ENCODE assay signal across 8 cellular contexts in genomic region chr11:65182258-65183170, GRCh38. TPM values are rescaled to one million over a fixed set of nuclear protein-coding genes. Genes with fewer than 3 reads are reported as not detected.
DNase-seq lines count a peak whose midpoint lies in the region; ATAC-seq and TF ChIP-seq lines count a peak whose summit lies in the region.

No MANE protein-coding gene starts in this region.

- no peaks in the 10 kb centered on the region for H3K9me3 ChIP-seq in ectodermal cell (ENCODE audit: control insufficient read depth, low read length)
- no peaks in the 10 kb centered on the region for H3K9me3 ChIP-seq in aorta (ENCODE audit: control insufficient read depth, low read length)

- H3K36me3 Mint-ChIP-seq in mesothelial cell of epicardium = peaks cover 4% of the 10 kb centered on the region

- H3K4me1 ChIP-seq in ACC112 (ENCODE audit: control insufficient read depth, insufficient read depth, low read length, unreplicated experiment) (peaks cover 9% of the 10 kb centered on the region), ectodermal cell (ENCODE audit: control insufficient read depth, insufficient read depth, low read length) (peaks cover 14% of the 10 kb centered on the region), aorta (ENCODE audit: control insufficient read depth in 1 of 2, insufficient read depth in 2 of 2, low read length in 2 of 2) (no peaks in the 10 kb centered on the region)

- H3K27me3 ChIP-seq in ACC112 (ENCODE audit: insufficient read depth, low read length) (no peaks in the 10 kb centered on the region), ectodermal cell (ENCODE audit: control insufficient read depth, insufficient read depth, low read length, poor library complexity, severe bottlenecking) (peaks cover 4% of the 10 kb centered on the region), aorta (ENCODE audit: control insufficient read depth in 1 of 2, insufficient read depth in 2 of 2, low read length in 1 of 2) (no peaks in the 10 kb centered on the region)

- H3K9me3 Mint-ChIP-seq in mesothelial cell of epicardium = no peaks in the 10 kb centered on the region

- H2AFZ ChIP-seq in ACC112 (ENCODE audit: low read length, unreplicated experiment) = peak overlapping the region; percentile 39

- intact Hi-C loops in aorta (cut with DNase I) = no loop called here

- TF ChIP-seq CTCF in RWPE1 (conservative IDR thresholded peaks at IDR 0.05; ENCODE audit: low read depth) = no peak
- TF ChIP-seq CTCF in mesothelial cell of epicardium (IDR thresholded peaks at IDR 0.05; ENCODE audit: unreplicated experiment) = no peak

- 42 to 43% methylated on average over 23 of the region's 23 CpGs for WGBS in ectodermal cell, 2 experiments
- 32 to 39% methylated on average over 21 to 23 of the region's 23 CpGs for WGBS in aorta, 2 donors

- H3K36me3 ChIP-seq in ACC112 (ENCODE audit: insufficient read depth, low read length) = peaks cover 6% of the 10 kb centered on the region; the same call in 1 of the 2 replicates
- H3K36me3 ChIP-seq in ectodermal cell (ENCODE audit: control insufficient read depth, insufficient read depth, low read length) = no peaks in the 10 kb centered on the region
- H3K36me3 ChIP-seq in aorta (ENCODE audit: control insufficient read depth in 1 of 2, insufficient read depth in 2 of 2, low read length in 1 of 2) = no peaks in the 10 kb centered on the region

- DNase-seq in RWPE1 (ENCODE audit: low spot score) (peak; percentile 48), mesothelial cell of epicardium (ENCODE audit: low spot score in 2 of 2, unreplicated experiment in 2 of 2) (no peak), aorta (peak in 1 of 2 donors; percentile 56), mucosa of gallbladder (ENCODE audit: low spot score) (no peak)

- POLR2A ChIA-PET in RWPE1 (lab: Yijun Ruan, JAX; ENCODE audit: low non-redundant PET) = interaction anchor here (0.6 to 2.7 kb wide), 5 partner anchors 47 to 999 kb away, joined by 3 to 11 read pairs (median 6); partner anchors contain the start of genes FAU, MRPL49 and VPS51

- peak overlapping the region; percentile 97 for H3K27ac Mint-ChIP-seq in mesothelial cell of epicardium

- H3K4me3 Mint-ChIP-seq in mesothelial cell of epicardium = peak overlapping the region; percentile 89

- peaks cover 21% of the 10 kb centered on the region for H3K4me1 Mint-ChIP-seq in mesothelial cell of epicardium

- H3K27ac ChIP-seq in ACC112 (ENCODE audit: low read depth, low read length) = no peak overlapping the region
- peak overlapping the region; percentile 94 for H3K27ac ChIP-seq in RWPE1
- H3K27ac ChIP-seq in ectodermal cell (ENCODE audit: insufficient read depth, low read depth, low read length, poor library complexity, severe bottlenecking) = no peak overlapping the region
- H3K27ac ChIP-seq in aorta (ENCODE audit: low read depth in 1 of 2, low read length in 2 of 2) = peak overlapping the region in 1 of 2 donors; percentile 73

- CTCF ChIA-PET in RWPE1 (lab: Yijun Ruan, JAX) = interaction anchor here (0.5 to 1.5 kb wide), 7 partner anchors 9 to 186 kb away, joined by 3 to 6 read pairs (median 3); partner anchors contain the start of genes ARL2 and BATF2

- ATAC-seq in GM18867 (IDR thresholded peaks at IDR 0.05; ENCODE audit: unreplicated experiment) (peak; percentile 17), aorta (ENCODE audit: low FRiP score) (peak; percentile 22), HG02588 (IDR thresholded peaks at IDR 0.05; ENCODE audit: unreplicated experiment) (no peak)

- H3K79me2 ChIP-seq in ACC112 (ENCODE audit: control insufficient read depth, insufficient read depth, low read length, unreplicated experiment) = peaks cover 33% of the 10 kb centered on the region

- H3K4me3 ChIP-seq in ACC112 (ENCODE audit: low read depth, low read length) = peak overlapping the region; percentile 91
- H3K4me3 ChIP-seq in ectodermal cell (ENCODE audit: insufficient read depth, low read depth, low read length) = peak overlapping the region; percentile 57
- peak overlapping the region; percentile 81 to 92 for H3K4me3 ChIP-seq in aorta (ENCODE audit: low read length in 2 of 2)

- no peaks in the 10 kb centered on the region for H3K27me3 Mint-ChIP-seq in mesothelial cell of epicardium (ENCODE audit: low read depth)

RNA-seq across cellular contexts. Expression of gene CAPN1, which starts 0.8 kb away (rescaled TPM):
- polyA plus RNA-seq in ectodermal cell (2013, experiment 1 of 4) = 53.2 TPM
- polyA plus RNA-seq in ectodermal cell (2013, experiment 2 of 4) = 55.3 TPM
- polyA plus RNA-seq in ectodermal cell (2013, experiment 3 of 4) = 42.7 TPM
- polyA plus RNA-seq in ectodermal cell (2013, experiment 4 of 4) = 43.1 TPM
- total RNA-seq in mesothelial cell of epicardium = 176 to 196 TPM (median 192 TPM) in 3 replicates
- total RNA-seq in aorta = 100 to 1,000 TPM; 109 to 137 TPM
- polyA plus RNA-seq in aorta = 10 to 100 TPM; 75.5 to 96.3 TPM
- 287 TPM for total RNA-seq in mucosa of gallbladder

RNA-seq across cellular contexts. Expression of gene SPDYC, which starts 12.5 kb away (rescaled TPM):
- polyA plus RNA-seq in ectodermal cell (2013, experiment 1 of 4) = not detected
- not detected for polyA plus RNA-seq in ectodermal cell (2013, experiment 2 of 4)
- not detected for polyA plus RNA-seq in ectodermal cell (2013, experiment 3 of 4)
- not detected for polyA plus RNA-seq in ectodermal cell (2013, experiment 4 of 4)
- total RNA-seq in mesothelial cell of epicardium (not detected in 3 replicates), aorta (not detected), mucosa of gallbladder (not detected)
- not detected for polyA plus RNA-seq in aorta

RNA-seq across cellular contexts. Expression of gene SYVN1, which starts 48.2 kb away (rescaled TPM):
- 31.4 TPM for polyA plus RNA-seq in ectodermal cell (2013, experiment 1 of 4)
- polyA plus RNA-seq in ectodermal cell (2013, experiment 2 of 4) = 25.5 TPM
- 22.1 TPM for polyA plus RNA-seq in ectodermal cell (2013, experiment 3 of 4)
- 29.0 TPM for polyA plus RNA-seq in ectodermal cell (2013, experiment 4 of 4)
- total RNA-seq in mesothelial cell of epicardium (45.4 to 52.6 TPM (median 47.8 TPM) in 3 replicates), aorta (10 to 100 TPM; 50.2 to 64.0 TPM), mucosa of gallbladder (84.4 TPM)
- 10 to 100 TPM in 1 of 2 donors, 1 to 10 TPM in 1; 5.5 to 26.2 TPM for polyA plus RNA-seq in aorta
